14 cellular contexts compared by ENCODE assay signal in genomic region chr1:209428241-209428921, GRCh38.
DNase-seq lines count a peak whose midpoint lies in the region; ATAC-seq and TF ChIP-seq lines count a peak whose summit lies in the region.
"Had no signal": no experiment of that assay in that cellular context is flagged by ENCODE, and none has a peak within 500 bp of the region (broad histone marks: within the 10 kb centered on the region; RNA-seq: fewer than 3 reads in every experiment).

No MANE protein-coding gene starts in this region.

- H2BK12ac ChIP-seq in H9 (ENCODE audit: insufficient read length, low read depth, low read length): no peak overlapping the region

- no peak overlapping the region for H4K91ac ChIP-seq in H9 (ENCODE audit: insufficient read length, low read depth, low read length)

- H3F3A ChIP-seq in neural progenitor cell (ENCODE audit: low read depth): peaks cover 31% of the 10 kb centered on the region

- H3K4me1 ChIP-seq in H9 (ENCODE audit: insufficient read depth, low read length) (peaks cover 18% of the 10 kb centered on the region; the same call in 1 of the 2 replicates), neural progenitor cell (peaks cover 55% of the 10 kb centered on the region)

- H3K4me3 ChIP-seq in neural progenitor cell: peak overlapping the region; percentile 28

- no peak overlapping the region for H4K5ac ChIP-seq in H9 (ENCODE audit: insufficient read length, low read depth, low read length)

- no peak overlapping the region for H2BK20ac ChIP-seq in H9 (ENCODE audit: low read depth, low read length, poor library complexity, severe bottlenecking)

- H3K4me2 ChIP-seq in H9 (ENCODE audit: insufficient read depth, insufficient read length, low read length) (peak overlapping the region; percentile 5), neural progenitor cell (peak overlapping the region; percentile 68)

- H3K9me3 Mint-ChIP-seq in H9 (no peaks in the 10 kb centered on the region; a peak in 1 of 5 replicates), neural progenitor cell (no peaks in the 10 kb centered on the region), endothelial cell (ENCODE audit: unreplicated experiment) (no peaks in the 10 kb centered on the region)
- H3K9me3 Mint-ChIP-seq: stimulated activated effector memory CD8-positive, alpha-beta T cell treated with anti-CD3 and anti-CD28 coated beads, Interleukin-12 subunit alpha, Interleukin-12 subunit beta, amount 100 ng/mL, for 72 hours; T-cell had no signal

- H4K8ac ChIP-seq in H9 (replicated peaks; ENCODE audit: insufficient read length, low read depth, low read length): no peak overlapping the region

- H3T11ph ChIP-seq in H9 (ENCODE audit: low read length): no peak overlapping the region

- peaks cover 75 to 83% of the 10 kb centered on the region in 2 experiments for H3K4me1 Mint-ChIP-seq in H9
- H3K4me1 Mint-ChIP-seq in neural progenitor cell: peaks cover 49% of the 10 kb centered on the region
- H3K4me1 Mint-ChIP-seq in endothelial cell (ENCODE audit: unreplicated experiment): peaks cover 4% of the 10 kb centered on the region
- H3K4me1 Mint-ChIP-seq: stimulated activated effector memory CD8-positive, alpha-beta T cell treated with anti-CD3 and anti-CD28 coated beads, Interleukin-12 subunit alpha, Interleukin-12 subunit beta, amount 100 ng/mL, for 72 hours had no signal

- H3K14ac ChIP-seq in H9 (ENCODE audit: insufficient read depth, low read length): 0 out of 2 replicates have a peak overlapping the region, but pooled peaks have one; percentile 10

- peaks cover 3 to 21% (median 20%) of the 10 kb centered on the region in 3 experiments; a peak in 6 of 7 replicates for H3K36me3 Mint-ChIP-seq in H9 (ENCODE audit: insufficient read depth in 1 of 3, low read depth in 3 of 3)
- no peaks in the 10 kb centered on the region for H3K36me3 Mint-ChIP-seq in neural progenitor cell
- H3K36me3 Mint-ChIP-seq in endothelial cell (ENCODE audit: low read depth, unreplicated experiment): no peaks in the 10 kb centered on the region
- H3K36me3 Mint-ChIP-seq: stimulated activated effector memory CD8-positive, alpha-beta T cell treated with anti-CD3 and anti-CD28 coated beads, Interleukin-12 subunit alpha, Interleukin-12 subunit beta, amount 100 ng/mL, for 72 hours; T-cell had no signal

- peak overlapping the region; percentile 10 for H3K27ac ChIP-seq in H9 (ENCODE audit: insufficient read length, low read depth, low read length)
- peak overlapping the region; percentile 100 for H3K27ac ChIP-seq in epithelial cell of prostate
- H3K27ac ChIP-seq in neural progenitor cell: no peak overlapping the region

- H3K4me3 Mint-ChIP-seq in H9 (peak overlapping the region; percentile 69), neural progenitor cell (peak overlapping the region; percentile 14), endothelial cell (ENCODE audit: unreplicated experiment) (no peak overlapping the region)
- H3K4me3 Mint-ChIP-seq: stimulated activated effector memory CD8-positive, alpha-beta T cell treated with anti-CD3 and anti-CD28 coated beads, Interleukin-12 subunit alpha, Interleukin-12 subunit beta, amount 100 ng/mL, for 72 hours; T-cell had no signal

- no peak overlapping the region for H2BK5ac ChIP-seq in H9 (ENCODE audit: insufficient read length, low read length)

- H3K36me3 ChIP-seq in neural progenitor cell: no peaks in the 10 kb centered on the region

- H3K9ac ChIP-seq in H9 (ENCODE audit: extremely low read depth, insufficient read length, low read length) (no peak overlapping the region), neural progenitor cell (no peak overlapping the region)

- TF ChIP-seq CTCF in H9 (conservative IDR thresholded peaks at IDR 0.05): no peak
- no peak for TF ChIP-seq CTCF in neural progenitor cell (IDR thresholded peaks at IDR 0.05)
- TF ChIP-seq CTCF in endothelial cell (IDR thresholded peaks at IDR 0.05; ENCODE audit: unreplicated experiment): no peak

- no peak overlapping the region for H2BK15ac ChIP-seq in H9 (ENCODE audit: low read depth, low read length)

- H3K23ac ChIP-seq in H9 (ENCODE audit: insufficient read length, low read depth, low read length): no peak overlapping the region

- no CpG with 5 or more reads among the region's 10 CpGs for WGBS in H9 (ENCODE audit: extremely low coverage, insufficient read length, low lambda C conversion rate)

- H3K79me2 ChIP-seq in H9 (ENCODE audit: insufficient read depth, low read length): no peaks in the 10 kb centered on the region; the same call in 1 of the 2 replicates
- no peaks in the 10 kb centered on the region for H3K79me2 ChIP-seq in neural progenitor cell (ENCODE audit: low read depth)

- no peak overlapping the region for H3K4ac ChIP-seq in H9 (ENCODE audit: low read depth, low read length)

- H3K27me3 ChIP-seq in H9 (ENCODE audit: insufficient read depth, low read length) (no peaks in the 10 kb centered on the region), neural progenitor cell (no peaks in the 10 kb centered on the region)

- H3K27me3 Mint-ChIP-seq in H9 (ENCODE audit: low read depth) (no peaks in the 10 kb centered on the region; the same call in 1 of the 2 replicates), neural progenitor cell (ENCODE audit: insufficient read depth, low read depth) (peaks cover 34% of the 10 kb centered on the region), endothelial cell (ENCODE audit: unreplicated experiment) (peaks cover 6% of the 10 kb centered on the region)

- H2AFZ ChIP-seq in H9 (ENCODE audit: low read length) (no peak overlapping the region), neural progenitor cell (replicated peaks) (no peak overlapping the region)

- H3K9me3 ChIP-seq in H9 (ENCODE audit: control insufficient read depth, low read depth, low read length) (no peaks in the 10 kb centered on the region), neural progenitor cell (ENCODE audit: low read depth) (no peaks in the 10 kb centered on the region)

- peak overlapping the region; percentile 98 to 99 (median 98) for H3K27ac Mint-ChIP-seq in H9
- H3K27ac Mint-ChIP-seq in neural progenitor cell: no peak overlapping the region
- no peak overlapping the region for H3K27ac Mint-ChIP-seq in endothelial cell (ENCODE audit: unreplicated experiment)
- H3K27ac Mint-ChIP-seq: stimulated activated effector memory CD8-positive, alpha-beta T cell treated with anti-CD3 and anti-CD28 coated beads, Interleukin-12 subunit alpha, Interleukin-12 subunit beta, amount 100 ng/mL, for 72 hours; T-cell had no signal

- H2AK5ac ChIP-seq in H9 (ENCODE audit: insufficient read length, low read length): no peak overlapping the region

- DNase-seq in H9 (peak; percentile 95), NCI-H69 (lab: John Stamatoyannopoulos, UW) (peak; percentile 12), epithelial cell of prostate (ENCODE audit: low read depth, low spot score) (peak; percentile 88), neural progenitor cell (ENCODE audit: low spot score) (peak; percentile 82), NCI-H345 treated with DMSO at 0.1 percent for 48 hours (lab: John Stamatoyannopoulos, UW; ENCODE audit: unreplicated experiment) (no peak), amniotic stem cell (lab: John Stamatoyannopoulos, UW) (no peak), endothelial cell (ENCODE audit: low spot score) (no peak)
- DNase-seq: activated T-cell treated with anti-CD3 and anti-CD28 coated beads, Interleukin-2, amount 50 U/mL, for 48 hours; DMS 273 treated with DMSO at 0.1 percent for 48 hours; NCI-H2029 treated with DMSO at 0.1 percent for 48 hours; stimulated activated CD4-positive, alpha-beta T cell treated with anti-CD3 and anti-CD28 coated beads, Interleukin-4, amount 100 ng/mL, for 1 hour; T-cell had no signal

- peaks cover 6% of the 10 kb centered on the region for H3K23me2 ChIP-seq in H9 (ENCODE audit: insufficient read length, low read depth, low read length, poor library complexity, severe bottlenecking)

- peak overlapping the region; percentile 24 for H3K18ac ChIP-seq in H9 (ENCODE audit: insufficient read length, low read depth, low read length)

- H3K56ac ChIP-seq in H9 (ENCODE audit: insufficient read length, low read depth, low read length): no peak overlapping the region

- no peak for ATAC-seq in HG03025 (IDR thresholded peaks at IDR 0.05; ENCODE audit: low FRiP score, unreplicated experiment)
- ATAC-seq: stimulated activated effector memory CD8-positive, alpha-beta T cell treated with anti-CD3 and anti-CD28 coated beads, Interleukin-12 subunit alpha, Interleukin-12 subunit beta, amount 100 ng/mL, for 72 hours; T-cell had no signal

- no peaks in the 10 kb centered on the region for H3K79me1 ChIP-seq in H9 (ENCODE audit: insufficient read depth, low read depth, low read length, poor library complexity, severe bottlenecking)

- no peaks in the 10 kb centered on the region for H4K20me1 ChIP-seq in H9 (ENCODE audit: control insufficient read depth, insufficient read depth, insufficient read length)
- H4K20me1 ChIP-seq in neural progenitor cell (ENCODE audit: low read depth): no peaks in the 10 kb centered on the region

- no peak overlapping the region for H2BK120ac ChIP-seq in H9 (ENCODE audit: low read depth, low read length, poor library complexity, severe bottlenecking)

Comparison
In these comparisons a context has a peak if more than half of its experiments do, and no peak if none do; other contexts are left out.
1. DNase-seq: peak in H9 (single experiment), NCI-H69 (single experiment), epithelial cell of prostate (single experiment) and neural progenitor cell (single experiment); none in NCI-H345 treated with DMSO at 0.1 percent for 48 hours (single experiment), amniotic stem cell (single experiment) and endothelial cell (single experiment).
2. H3K27ac Mint-ChIP-seq: peak in H9 (3 of 3); none in neural progenitor cell (single experiment) and endothelial cell (single experiment).